18 cellular contexts compared by ENCODE assay signal in genomic region chr3:69219101-69219708, GRCh38.
A peak's percentile ranks its signal among the peaks of the same experiment; 100 is the strongest.
DNase-seq lines count a peak whose midpoint lies in the region; ATAC-seq, FAIRE-seq and TF ChIP-seq lines count a peak whose summit lies in the region.
"Had no signal": no experiment of that assay in that cellular context is flagged by ENCODE, and none has a peak within 500 bp of the region (broad histone marks: within the 10 kb centered on the region; RNA-seq: fewer than 3 reads in every experiment).

No MANE protein-coding gene starts in this region.

- no peaks in the 10 kb centered on the region for H3K79me2 ChIP-seq in astrocyte (ENCODE audit: insufficient read depth, low read length)

- no peaks in the 10 kb centered on the region for H3K9me3 Mint-ChIP-seq in activated CD8-positive, alpha-beta T cell treated with anti-CD3 and anti-CD28 coated beads for 36 hours
- no peaks in the 10 kb centered on the region for H3K9me3 Mint-ChIP-seq in activated CD8-positive, alpha-beta T cell treated with anti-CD3 and anti-CD28 coated beads, Interleukin-2, amount 10 ng/mL, durations not matched to agents 7 days and 5 days (ENCODE audit: insufficient read depth)
- H3K9me3 Mint-ChIP-seq in astrocyte (ENCODE audit: unreplicated experiment), result no peaks in the 10 kb centered on the region
- peaks cover 0 to 1% (median 0%) of the 10 kb centered on the region in 11 donors for H3K9me3 Mint-ChIP-seq in naive thymus-derived CD4-positive, alpha-beta T cell

- FAIRE-seq in H54 (lab: Jason Lieb, UNC), result peak; percentile 33
- no peak for FAIRE-seq in astrocyte (lab: Jason Lieb, UNC)
- FAIRE-seq: A204.1, GM12891, GM19239 had no signal

- H3K36me3 ChIP-seq in astrocyte (ENCODE audit: insufficient read depth, low read length), result no peaks in the 10 kb centered on the region
- no peaks in the 10 kb centered on the region for H3K36me3 ChIP-seq in naive thymus-derived CD4-positive, alpha-beta T cell (ENCODE audit: control insufficient read depth in 2 of 3, insufficient read depth in 3 of 3, low read length in 3 of 3)

- intact Hi-C loops in activated CD8-positive, alpha-beta T cell treated with anti-CD3 and anti-CD28 coated beads for 36 hours (cut with micrococcal nuclease), result no loop called here
- intact Hi-C loops in naive thymus-derived CD4-positive, alpha-beta T cell (cut with micrococcal nuclease), result no loop called here

- no peak for TF ChIP-seq CTCF in activated CD8-positive, alpha-beta T cell treated with anti-CD3 and anti-CD28 coated beads for 36 hours (IDR thresholded peaks at IDR 0.05)
- no peak for TF ChIP-seq CTCF in astrocyte (IDR thresholded peaks at IDR 0.05; ENCODE audit: insufficient read depth, low read depth, low read length)

- H3K4me1 ChIP-seq in astrocyte (ENCODE audit: insufficient read depth, low read length), result no peaks in the 10 kb centered on the region
- no peaks in the 10 kb centered on the region for H3K4me1 ChIP-seq in naive thymus-derived CD4-positive, alpha-beta T cell (ENCODE audit: control insufficient read depth in 2 of 2, insufficient read depth in 2 of 2, low read length in 2 of 2)

- H3K27ac Mint-ChIP-seq in activated CD8-positive, alpha-beta T cell treated with anti-CD3 and anti-CD28 coated beads for 36 hours, result no peak overlapping the region
- no peak overlapping the region for H3K27ac Mint-ChIP-seq in activated CD8-positive, alpha-beta T cell treated with anti-CD3 and anti-CD28 coated beads, Interleukin-2, amount 10 ng/mL, durations not matched to agents 7 days and 5 days
- H3K27ac Mint-ChIP-seq in astrocyte (ENCODE audit: unreplicated experiment), result no peak overlapping the region
- H3K27ac Mint-ChIP-seq in naive thymus-derived CD4-positive, alpha-beta T cell, result no peak overlapping the region

- H3K4me1 Mint-ChIP-seq in activated CD8-positive, alpha-beta T cell treated with anti-CD3 and anti-CD28 coated beads for 36 hours (ENCODE audit: low read depth), result peaks cover 7% of the 10 kb centered on the region
- H3K4me1 Mint-ChIP-seq in activated CD8-positive, alpha-beta T cell treated with anti-CD3 and anti-CD28 coated beads, Interleukin-2, amount 10 ng/mL, durations not matched to agents 7 days and 5 days (ENCODE audit: low read depth), result peaks cover 8% of the 10 kb centered on the region
- peaks cover 8% of the 10 kb centered on the region for H3K4me1 Mint-ChIP-seq in astrocyte (ENCODE audit: low read depth, unreplicated experiment)
- peaks cover 0 to 14% (median 0%) of the 10 kb centered on the region in 7 donors for H3K4me1 Mint-ChIP-seq in naive thymus-derived CD4-positive, alpha-beta T cell

- POLR2A ChIA-PET in activated CD8-positive, alpha-beta T cell treated with anti-CD3 and anti-CD28 coated beads for 36 hours (lab: Charles Lee), result no interaction called here
- POLR2A ChIA-PET in activated CD8-positive, alpha-beta T cell treated with anti-CD3 and anti-CD28 coated beads, Interleukin-2, amount 10 ng/mL, durations not matched to agents 7 days and 5 days (lab: Charles Lee), result no interaction called here
- POLR2A ChIA-PET in naive thymus-derived CD4-positive, alpha-beta T cell (lab: Charles Lee), result no interaction called here

- no peak overlapping the region for H3K4me3 ChIP-seq in astrocyte (ENCODE audit: insufficient read depth, low read depth, low read length)
- H3K4me3 ChIP-seq in naive thymus-derived CD4-positive, alpha-beta T cell (ENCODE audit: low read length), result no peak overlapping the region
- H3K4me3 ChIP-seq: GM23248 had no signal

- H3K4me3 Mint-ChIP-seq in activated CD8-positive, alpha-beta T cell treated with anti-CD3 and anti-CD28 coated beads for 36 hours, result no peak overlapping the region
- H3K4me3 Mint-ChIP-seq in activated CD8-positive, alpha-beta T cell treated with anti-CD3 and anti-CD28 coated beads, Interleukin-2, amount 10 ng/mL, durations not matched to agents 7 days and 5 days, result no peak overlapping the region
- H3K4me3 Mint-ChIP-seq in astrocyte (ENCODE audit: unreplicated experiment), result no peak overlapping the region
- no peak overlapping the region for H3K4me3 Mint-ChIP-seq in naive thymus-derived CD4-positive, alpha-beta T cell

- CTCF ChIA-PET in activated CD8-positive, alpha-beta T cell treated with anti-CD3 and anti-CD28 coated beads for 36 hours (lab: Charles Lee), result interaction anchor here (1.3 to 1.4 kb wide), 2 partner anchors 18 to 58 kb away, joined by 5 to 8 read pairs; no protein-coding TSS in a partner anchor
- CTCF ChIA-PET in activated CD8-positive, alpha-beta T cell treated with anti-CD3 and anti-CD28 coated beads, Interleukin-2, amount 10 ng/mL, durations not matched to agents 7 days and 5 days (lab: Charles Lee), result interaction anchor here (1.2 kb wide), 1 partner anchor 58 kb away, joined by 5 read pairs; no protein-coding TSS in a partner anchor
- CTCF ChIA-PET in naive thymus-derived CD4-positive, alpha-beta T cell (lab: Charles Lee), result no interaction called here

- H3K4me2 ChIP-seq in astrocyte (ENCODE audit: low read length), result no peak overlapping the region

- peak; percentile 49 for ATAC-seq in activated CD8-positive, alpha-beta T cell treated with anti-CD3 and anti-CD28 coated beads for 36 hours
- ATAC-seq in activated CD8-positive, alpha-beta T cell treated with anti-CD3 and anti-CD28 coated beads, Interleukin-2, amount 10 ng/mL, durations not matched to agents 7 days and 5 days, result no peak
- no peak for ATAC-seq in naive thymus-derived CD4-positive, alpha-beta T cell

- no peaks in the 10 kb centered on the region for H3K36me3 Mint-ChIP-seq in activated CD8-positive, alpha-beta T cell treated with anti-CD3 and anti-CD28 coated beads for 36 hours (ENCODE audit: low read depth)
- H3K36me3 Mint-ChIP-seq in activated CD8-positive, alpha-beta T cell treated with anti-CD3 and anti-CD28 coated beads, Interleukin-2, amount 10 ng/mL, durations not matched to agents 7 days and 5 days (ENCODE audit: low read depth), result peaks cover 13% of the 10 kb centered on the region
- peaks cover 6% of the 10 kb centered on the region for H3K36me3 Mint-ChIP-seq in astrocyte (ENCODE audit: low read depth, unreplicated experiment)
- peaks cover 0 to 31% (median 0%) of the 10 kb centered on the region in 5 donors for H3K36me3 Mint-ChIP-seq in naive thymus-derived CD4-positive, alpha-beta T cell

- TF ChIP-seq POLR2A in H54 (IDR thresholded peaks at IDR 0.05; ENCODE audit: low read depth, low read length), result no peak

- H3K9me3 ChIP-seq in astrocyte (ENCODE audit: insufficient read depth, low read depth, low read length), result no peaks in the 10 kb centered on the region
- no peaks in the 10 kb centered on the region for H3K9me3 ChIP-seq in naive thymus-derived CD4-positive, alpha-beta T cell (ENCODE audit: control insufficient read depth in 2 of 3, low read length in 3 of 3)
- H3K9me3 ChIP-seq: Caco-2 had no signal

- no peak overlapping the region for H3K27ac ChIP-seq in astrocyte (ENCODE audit: low read depth, low read length)
- H3K27ac ChIP-seq in caudate nucleus (ENCODE audit: low read depth, low read length), result no peak overlapping the region
- H3K27ac ChIP-seq in naive thymus-derived CD4-positive, alpha-beta T cell (ENCODE audit: low read depth, low read length), result no peak overlapping the region
- H3K27ac ChIP-seq: C4-2B, GM23248 had no signal

- no peaks in the 10 kb centered on the region for H3K27me3 ChIP-seq in astrocyte (ENCODE audit: insufficient read depth, low read length)
- H3K27me3 ChIP-seq in naive thymus-derived CD4-positive, alpha-beta T cell (ENCODE audit: control insufficient read depth in 2 of 2, insufficient read depth in 2 of 2, low read length in 2 of 2), result no peaks in the 10 kb centered on the region

- DNase-seq in activated CD8-positive, alpha-beta T cell treated with anti-CD3 and anti-CD28 coated beads for 36 hours, result no peak
- DNase-seq in activated CD8-positive, alpha-beta T cell treated with anti-CD3 and anti-CD28 coated beads, Interleukin-2, amount 10 ng/mL, durations not matched to agents 7 days and 5 days, result no peak
- no peak for DNase-seq in H54 (ENCODE audit: insufficient read length, low spot score)
- DNase-seq in astrocyte (ENCODE audit: low read depth), result peak; percentile 9
- peak; percentile 48 for DNase-seq in renal cortical epithelial cell (ENCODE audit: low read depth)
- DNase-seq in SKM-1 treated with dmso at 0.1 percent for 144 hours (lab: John Stamatoyannopoulos, UW; ENCODE audit: unreplicated experiment), result no peak
- no peak for DNase-seq in caudate nucleus (lab: John Stamatoyannopoulos, UW)
- DNase-seq in naive thymus-derived CD4-positive, alpha-beta T cell, result no peak
- DNase-seq: Caco-2, GM23248, KBM-7, NCI-H1092, NCI-H345, NCI-H526 treated with DMSO at 0.1 percent for 48 hours had no signal

- H4K20me1 ChIP-seq in astrocyte (ENCODE audit: insufficient read depth, low read length), result no peaks in the 10 kb centered on the region

- peaks cover 1% of the 10 kb centered on the region for H3K27me3 Mint-ChIP-seq in activated CD8-positive, alpha-beta T cell treated with anti-CD3 and anti-CD28 coated beads for 36 hours
- H3K27me3 Mint-ChIP-seq in activated CD8-positive, alpha-beta T cell treated with anti-CD3 and anti-CD28 coated beads, Interleukin-2, amount 10 ng/mL, durations not matched to agents 7 days and 5 days (ENCODE audit: low read depth), result no peaks in the 10 kb centered on the region
- H3K27me3 Mint-ChIP-seq in astrocyte (ENCODE audit: low read depth, unreplicated experiment), result no peaks in the 10 kb centered on the region
- no peaks in the 10 kb centered on the region for H3K27me3 Mint-ChIP-seq in naive thymus-derived CD4-positive, alpha-beta T cell

- no peak overlapping the region for H3K9ac ChIP-seq in astrocyte (ENCODE audit: low read length)
- H3K9ac ChIP-seq: GM23248 had no signal

- no peak overlapping the region for H2AFZ ChIP-seq in astrocyte (ENCODE audit: low read depth, low read length)
- H2AFZ ChIP-seq: GM23248 had no signal

Comparison
In these comparisons a context has a peak if more than half of its experiments do, and no peak if none do; other contexts are left out.
1. DNase-seq: peak in astrocyte (single experiment) and renal cortical epithelial cell (single experiment); none in activated CD8-positive, alpha-beta T cell treated with anti-CD3 and anti-CD28 coated beads for 36 hours (single experiment), activated CD8-positive, alpha-beta T cell treated with anti-CD3 and anti-CD28 coated beads, Interleukin-2, amount 10 ng/mL, durations not matched to agents 7 days and 5 days (single experiment), H54 (single experiment), SKM-1 treated with dmso at 0.1 percent for 144 hours (single experiment), caudate nucleus (0 of 61) and naive thymus-derived CD4-positive, alpha-beta T cell (0 of 9).